ENCODE assay signal across 11 cellular contexts in genomic region chr1:171501305-171502021, GRCh38. TPM values are rescaled to one million over a fixed set of nuclear protein-coding genes. Genes with fewer than 3 reads are reported as not detected.
A peak's percentile ranks its signal among the peaks of the same experiment; 100 is the strongest.
DNase-seq lines count a peak whose midpoint lies in the region; ATAC-seq lines count a peak whose summit lies in the region.
"Had no signal": no experiment of that assay in that cellular context is flagged by ENCODE, and none has a peak within 500 bp of the region (broad histone marks: within the 10 kb centered on the region; RNA-seq: fewer than 3 reads in every experiment).

No MANE protein-coding gene starts in this region.

- ATAC-seq in GM21619 (IDR thresholded peaks at IDR 0.05; ENCODE audit: unreplicated experiment) (peak; percentile 82), HG03378 (IDR thresholded peaks at IDR 0.05; ENCODE audit: unreplicated experiment) (peak; percentile 77)
- no peak for ATAC-seq in naive thymus-derived CD8-positive, alpha-beta T cell

- H3K9me3 Mint-ChIP-seq in activated CD4-positive, alpha-beta T cell treated with anti-CD3 and anti-CD28 coated beads, Interleukin-2, amount 10 ng/mL, durations not matched to agents 24 days and 14 days, result peaks cover 3% of the 10 kb centered on the region
- H3K9me3 Mint-ChIP-seq in naive thymus-derived CD8-positive, alpha-beta T cell, result no peaks in the 10 kb centered on the region
- H3K9me3 Mint-ChIP-seq: H9 had no signal

- POLR2A ChIA-PET in naive thymus-derived CD8-positive, alpha-beta T cell (lab: Charles Lee), result interaction anchor here (0.5 to 0.6 kb wide), 2 partner anchors 15 to 1216 kb away, joined by 4 read pairs; no protein-coding TSS in a partner anchor

- H3K27ac Mint-ChIP-seq in activated CD4-positive, alpha-beta T cell treated with anti-CD3 and anti-CD28 coated beads, Interleukin-2, amount 10 ng/mL, durations not matched to agents 24 days and 14 days, result peak overlapping the region; percentile 53
- peak overlapping the region in 8 of 10 donors; percentile 45 to 89 (median 62) for H3K27ac Mint-ChIP-seq in naive thymus-derived CD8-positive, alpha-beta T cell

- DNase-seq in activated CD4-positive, alpha-beta T cell treated with anti-CD3 and anti-CD28 coated beads, Interleukin-2, amount 10 ng/mL, durations not matched to agents 24 days and 14 days, result no peak
- no peak for DNase-seq in activated CD4-positive, alpha-beta T cell treated with anti-CD3 and anti-CD28 coated beads, Interleukin-2, amount 50 U/mL, for 1 hour
- DNase-seq in naive thymus-derived CD8-positive, alpha-beta T cell, result no peak
- DNase-seq in retina (no peak), GDM1 (lab: John Stamatoyannopoulos, UW) (no peak), nucleus accumbens (lab: John Stamatoyannopoulos, UW) (no peak)
- DNase-seq: GF-D8, H9, NCI-H774 had no signal

- no peaks in the 10 kb centered on the region for H3K27me3 Mint-ChIP-seq in activated CD4-positive, alpha-beta T cell treated with anti-CD3 and anti-CD28 coated beads, Interleukin-2, amount 10 ng/mL, durations not matched to agents 24 days and 14 days
- no peaks in the 10 kb centered on the region for H3K27me3 Mint-ChIP-seq in naive thymus-derived CD8-positive, alpha-beta T cell

- intact Hi-C loops in activated CD4-positive, alpha-beta T cell treated with anti-CD3 and anti-CD28 coated beads, Interleukin-2, amount 10 ng/mL, durations not matched to agents 24 days and 14 days (cut with micrococcal nuclease), result loop anchor here (2.0 kb wide), 1 partner anchor 15 kb away; no protein-coding TSS in a partner anchor

- peaks cover 64% of the 10 kb centered on the region for H3K4me1 Mint-ChIP-seq in activated CD4-positive, alpha-beta T cell treated with anti-CD3 and anti-CD28 coated beads, Interleukin-2, amount 10 ng/mL, durations not matched to agents 24 days and 14 days
- H3K4me1 Mint-ChIP-seq in naive thymus-derived CD8-positive, alpha-beta T cell, result peaks cover 41 to 92% (median 90%) of the 10 kb centered on the region in 4 donors

- no peak overlapping the region for H3K4me3 Mint-ChIP-seq in activated CD4-positive, alpha-beta T cell treated with anti-CD3 and anti-CD28 coated beads, Interleukin-2, amount 10 ng/mL, durations not matched to agents 24 days and 14 days
- H3K4me3 Mint-ChIP-seq in naive thymus-derived CD8-positive, alpha-beta T cell, result peak overlapping the region in 6 of 10 donors; percentile 2 to 47 (median 28)
- H3K4me3 Mint-ChIP-seq: H9 had no signal

- H3K36me3 Mint-ChIP-seq in activated CD4-positive, alpha-beta T cell treated with anti-CD3 and anti-CD28 coated beads, Interleukin-2, amount 10 ng/mL, durations not matched to agents 24 days and 14 days (ENCODE audit: low read depth), result peaks cover 52% of the 10 kb centered on the region
- H3K36me3 Mint-ChIP-seq in naive thymus-derived CD8-positive, alpha-beta T cell, result peaks cover 9 to 67% (median 36%) of the 10 kb centered on the region in 3 donors

RNA-seq across cellular contexts. Expression of gene PRRC2C, which starts 16.1 kb away (rescaled TPM):
- total RNA-seq in activated CD4-positive, alpha-beta T cell treated with anti-CD3 and anti-CD28 coated beads, Interleukin-2, amount 10 ng/mL, durations not matched to agents 24 days and 14 days, result 278 TPM in 2 replicates
- total RNA-seq in naive thymus-derived CD8-positive, alpha-beta T cell, result 100 to 1,000 TPM; 310 to 337 TPM
- 10 to 100 TPM; 30.0 to 82.8 (median 53.5) TPM for polyA plus RNA-seq in naive thymus-derived CD8-positive, alpha-beta T cell

Comparison
In these comparisons a context has a peak if more than half of its experiments do, and no peak if none do; other contexts are left out.
1. ATAC-seq: peak in GM21619 (single experiment) and HG03378 (single experiment); none in naive thymus-derived CD8-positive, alpha-beta T cell (0 of 2).